In genomic region chr17:30412008-30412496, GRCh38 we compare ENCODE assay signal across 4 cellular contexts. TPM values are rescaled to one million over a fixed set of nuclear protein-coding genes. Genes with fewer than 3 reads are reported as not detected.
A peak's percentile ranks its signal among the peaks of the same experiment; 100 is the strongest.
DNase-seq lines count a peak whose midpoint lies in the region; ATAC-seq, FAIRE-seq and TF ChIP-seq lines count a peak whose summit lies in the region.
"Not testable (repeated sequence)": the region's sequence is repeated elsewhere in the genome, so short reads cannot be mapped to it uniquely, and the experiment has no call there.

No MANE protein-coding gene starts in this region.

- H3K79me2 ChIP-seq in HepG2 (ENCODE audit: insufficient read depth, low read length): peaks cover 37% of the 10 kb centered on the region

- TF ChIP-seq EP300 in A549 (IDR thresholded peaks at IDR 0.05); HepG2 (IDR thresholded peaks at IDR 0.05; ENCODE audit: low read depth in 2 of 2, low read length in 2 of 2); HepG2 (CRISPR knock-in tag; IDR thresholded peaks at IDR 0.05; ENCODE audit: borderline replicate concordance): not testable (repeated sequence)

- H3K4me3 Mint-ChIP-seq in T-helper 17 cell: peak overlapping the region; percentile 31
- not testable (repeated sequence) for H3K4me3 Mint-ChIP-seq in activated T-cell treated with anti-CD3 and anti-CD28 coated beads, Interleukin-2, amount 50 U/mL, for 24 hours

- not testable (repeated sequence) for FAIRE-seq in A549 (lab: Jason Lieb, UNC); HepG2 (lab: Jason Lieb, UNC)

- DNase-seq in A549 (ENCODE audit: low read depth in 1 of 2, low spot score in 1 of 2); T-helper 17 cell; activated T-cell treated with anti-CD3 and anti-CD28 coated beads, Interleukin-2, amount 50 U/mL, for 24 hours: not testable (repeated sequence)
- DNase-seq in HepG2 (ENCODE audit: low spot score): peak; percentile 5

- peak overlapping the region; percentile 21 for H3K27ac Mint-ChIP-seq in T-helper 17 cell
- peak overlapping the region; percentile 90 for H3K27ac Mint-ChIP-seq in activated T-cell treated with anti-CD3 and anti-CD28 coated beads, Interleukin-2, amount 50 U/mL, for 24 hours

- H3K9me3 ChIP-seq in A549; T-helper 17 cell (ENCODE audit: control insufficient read depth, low read length, poor library complexity, severe bottlenecking); HepG2 (ENCODE audit: low read length): not testable (repeated sequence)

- not testable (repeated sequence) for H3K9me3 Mint-ChIP-seq in activated T-cell treated with anti-CD3 and anti-CD28 coated beads, Interleukin-2, amount 50 U/mL, for 24 hours

- H2AFZ ChIP-seq in HepG2 (ENCODE audit: low read length): not testable (repeated sequence)

- not testable (repeated sequence) for BruUV-seq in HepG2 (replicated peaks; lab: Mats Ljungman, UMichigan)

- H3K4me2 ChIP-seq in A549; HepG2 (ENCODE audit: low read depth, low read length): not testable (repeated sequence)

- not testable (repeated sequence) for H3K27me3 ChIP-seq in HepG2 (ENCODE audit: control insufficient read depth in 1 of 2, insufficient read depth in 2 of 2, low read length in 2 of 2)

- POLR2A ChIA-PET in A549 (lab: Yijun Ruan, JAX); HepG2 (lab: Yijun Ruan, JAX): not testable (repeated sequence)

- not testable (repeated sequence) for H3K36me3 ChIP-seq in HepG2 (replicated peaks in 1 of 2; ENCODE audit: control insufficient read depth in 1 of 2, insufficient read depth in 2 of 2, low read length in 2 of 2)

- not testable (repeated sequence) for ATAC-seq in A549, T-helper 17 cell, HepG2

- not testable (repeated sequence) for H3K27ac ChIP-seq in A549; HepG2 (ENCODE audit: extremely low read length, insufficient read depth, low read length)

- H3K4me1 Mint-ChIP-seq in T-helper 17 cell: peaks cover 35% of the 10 kb centered on the region
- peaks cover 75% of the 10 kb centered on the region for H3K4me1 Mint-ChIP-seq in activated T-cell treated with anti-CD3 and anti-CD28 coated beads, Interleukin-2, amount 50 U/mL, for 24 hours (ENCODE audit: low read depth)

- not testable (repeated sequence) for H3K36me3 Mint-ChIP-seq in T-helper 17 cell (ENCODE audit: low read depth)
- H3K36me3 Mint-ChIP-seq in activated T-cell treated with anti-CD3 and anti-CD28 coated beads, Interleukin-2, amount 50 U/mL, for 24 hours (ENCODE audit: low read depth): peaks cover 55% of the 10 kb centered on the region

- intact Hi-C loops in HepG2 (cut with micrococcal nuclease; ENCODE audit: unreplicated experiment): not testable (repeated sequence)

- H3K27me3 Mint-ChIP-seq in T-helper 17 cell; activated T-cell treated with anti-CD3 and anti-CD28 coated beads, Interleukin-2, amount 50 U/mL, for 24 hours: not testable (repeated sequence)

- 86% methylated on average over 3 of the region's 3 CpGs for WGBS in A549 (ENCODE audit: missing lambda C conversion rate)
- 29% methylated on average over 1 of the region's 3 CpGs for WGBS in HepG2 (ENCODE audit: low lambda C conversion rate)

- H4K20me1 ChIP-seq in HepG2 (ENCODE audit: insufficient read depth, low read length): not testable (repeated sequence)

- CTCF ChIA-PET in A549 (lab: Yijun Ruan, JAX): interaction anchor here (0.9 kb wide), 1 partner anchor 65 kb away, joined by 3 read pairs; the partner anchor contains the start of gene GOSR1
- CTCF ChIA-PET in HepG2 (lab: Yijun Ruan, JAX; ENCODE audit: low intra/inter-chr PET ratio, low total read pairs): not testable (repeated sequence)

- TF ChIP-seq POLR2A in A549 (IDR thresholded peaks at IDR 0.05; ENCODE audit: low read length); HepG2 (IDR thresholded peaks at IDR 0.05; ENCODE audit: insufficient read depth in 1 of 2, low read depth in 2 of 2, low read length in 2 of 2): not testable (repeated sequence)

- in situ Hi-C loops in HepG2 (cut with HindIII; ENCODE audit: extremely low pct_ligation_motif_present, low pct_unique_long_range_greater_than_20kb): not testable (repeated sequence)

- H3K4me3 ChIP-seq in A549; HepG2 (replicated peaks in 1 of 3; ENCODE audit: insufficient read depth in 1 of 3, low read depth in 2 of 3, low read length in 3 of 3): not testable (repeated sequence)

- TF ChIP-seq RAD21 in A549 (conservative IDR thresholded peaks at IDR 0.05 in 1 of 2, IDR thresholded peaks at IDR 0.05 in 1 of 2); HepG2 (CRISPR knock-in tag; IDR thresholded peaks at IDR 0.05): not testable (repeated sequence)

- not testable (repeated sequence) for H3K9ac ChIP-seq in HepG2 (ENCODE audit: insufficient read depth, low read depth, low read length)

- not testable (repeated sequence) for TF ChIP-seq CTCF in A549 (IDR thresholded peaks at IDR 0.05)
- TF ChIP-seq CTCF in HepG2 (CRISPR knock-in tag; IDR thresholded peaks at IDR 0.05): peak; percentile 56

- H3K4me1 ChIP-seq in A549: not testable (repeated sequence)
- H3K4me1 ChIP-seq in HepG2 (ENCODE audit: insufficient read depth, low read length): peaks cover 25% of the 10 kb centered on the region

TF ChIP-seq in A549, 52 proteins besides CTCF, POLR2A, EP300 and RAD21:
- TF ChIP-seq MAFK (IDR thresholded peaks at IDR 0.05; ENCODE audit: partially characterized antibody): peak; percentile 1

TF ChIP-seq in HepG2, 621 proteins besides CTCF, POLR2A, EP300 and RAD21 (continues in another document):
- 0 out of 2 replicates have a peak, but pooled peaks have one; percentile 9 for TF ChIP-seq HNF1B (CRISPR knock-in tag; IDR thresholded peaks at IDR 0.05)
- TF ChIP-seq ZMYM4 (CRISPR knock-in tag; IDR thresholded peaks at IDR 0.05): peak; percentile 48; the same call in 1 of the 2 replicates
- not testable (repeated sequence) for TF ChIP-seq FOXA1 (IDR thresholded peaks at IDR 0.05)
- peak; percentile 62 for TF ChIP-seq FOXA1 (CRISPR knock-in tag; IDR thresholded peaks at IDR 0.05)
- 0 out of 2 replicates have a peak, but pooled peaks have one; percentile 12 for TF ChIP-seq CEBPG (CRISPR knock-in tag; IDR thresholded peaks at IDR 0.05)
- TF ChIP-seq FOXC1 (CRISPR knock-in tag; IDR thresholded peaks at IDR 0.05; ENCODE audit: borderline replicate concordance): 0 out of 2 replicates have a peak, but pooled peaks have one; percentile 30

RNA-seq across cellular contexts. Expression of gene CPD, which starts 33.3 kb away (rescaled TPM):
- polyA plus RNA-seq in A549 (2011; rRNA removed) (83.3 and 97.2 TPM in 2 replicates), A549 (2017; fragmentation: RNase III; extraction: RNeasy Plus Mini Kit Qiagen cat#74134 plus additional on column Dnase treatment) (22.4 to 27.7 TPM (median 26.9 TPM) in 3 replicates), HepG2 (2011; rRNA removed) (43.2 and 46.1 TPM in 2 replicates)
- polyA plus RNA-seq in A549 (2012; cell fraction: cytosol; rRNA removed): 7.0 TPM in 2 replicates
- polyA plus RNA-seq in A549 (2012; cell fraction: nucleus; rRNA removed): 8.9 and 9.8 TPM in 2 replicates
- polyA minus RNA-seq in A549 (2011; rRNA and poly(A)+ RNA removed): 125 and 150 TPM in 2 replicates
- total RNA-seq in T-helper 17 cell (10 to 100 TPM; 34.3 to 43.1 TPM), HepG2 (2016; rRNA removed; fragmentation: Illumina TruSeq; extraction: Trizol) (54.3 and 72.3 TPM in 2 replicates)
- total RNA-seq in HepG2 (2016; cell fraction: cytosol; rRNA removed; fragmentation: Illumina TruSeq; extraction: Trizol; ENCODE audit: low read depth): 4.9 and 6.4 TPM in 2 replicates
- 47.8 and 69.6 TPM in 2 replicates for total RNA-seq in HepG2 (2016; cell fraction: insoluble cytoplasmic fraction; rRNA removed; fragmentation: Illumina TruSeq; extraction: Trizol)
- total RNA-seq in HepG2 (2016; cell fraction: membrane; rRNA removed; fragmentation: Illumina TruSeq; extraction: Trizol): 8.6 and 11.7 TPM in 2 replicates
- total RNA-seq in HepG2 (2016; cell fraction: nucleus; rRNA removed; fragmentation: Illumina TruSeq; extraction: Trizol): 89.9 and 106 TPM in 2 replicates
- polyA plus RNA-seq in HepG2 (2011; cell fraction: cytosol; rRNA removed): 19.6 and 35.4 TPM in 2 replicates
- 15.6 and 17.4 TPM in 2 replicates for polyA plus RNA-seq in HepG2 (2011; cell fraction: nucleus; rRNA removed)
- 71.5 and 80.7 TPM in 2 replicates for polyA plus RNA-seq in HepG2 (2012)
- 1.1 and 1.5 TPM in 2 replicates for polyA plus RNA-seq in HepG2 (2016; cell fraction: cytosol; fragmentation: Illumina TruSeq; extraction: Trizol; ENCODE audit: low read depth)
- polyA plus RNA-seq in HepG2 (2016; cell fraction: insoluble cytoplasmic fraction; fragmentation: Illumina TruSeq; extraction: Trizol; ENCODE audit: low read depth): 17.2 and 18.1 TPM in 2 replicates
- 2.5 and 3.0 TPM in 2 replicates for polyA plus RNA-seq in HepG2 (2016; cell fraction: membrane; fragmentation: Illumina TruSeq; extraction: Trizol; ENCODE audit: low read depth)
- 36.8 and 40.4 TPM in 2 replicates for polyA plus RNA-seq in HepG2 (2016; cell fraction: nucleus; fragmentation: Illumina TruSeq; extraction: Trizol; ENCODE audit: insufficient read depth, low read depth)
- polyA minus RNA-seq in HepG2 (2011; rRNA and poly(A)+ RNA removed; ENCODE audit: low replicate concordance): 43.4 and 65.4 TPM in 2 replicates
- polyA minus RNA-seq in HepG2 (2011; cell fraction: cytosol; rRNA and poly(A)+ RNA removed): 152 and 251 TPM in 2 replicates
- polyA minus RNA-seq in HepG2 (2011; cell fraction: nucleus; rRNA and poly(A)+ RNA removed): 101 and 151 TPM in 2 replicates
